In genomic region chr2:168679741-168680140, GRCh38 we compare ENCODE assay signal across 25 cellular contexts.
"Had no signal": no experiment of that assay in that cellular context is flagged by ENCODE, and none has a peak within 500 bp of the region (broad histone marks: within the 10 kb centered on the region; RNA-seq: fewer than 3 reads in every experiment).

No MANE protein-coding gene starts in this region.

- H3K4me1 Mint-ChIP-seq: memory B cell; stimulated activated memory B cell treated with anti-CD40 and anti-IgM and Interleukin-4, amounts not matched to agents 10 μg/mL and 1 μg/mL and 100 μg/mL, for 72 hours had no signal

- H2AFZ ChIP-seq: hepatocyte, parathyroid adenoma had no signal

- H3K4me3 Mint-ChIP-seq: dendritic cell treated with granulocyte-macrophage colony-stimulating factor and Interleukin-4, amounts not matched to agents 40 ng/mL and 50 ng/mL, for 4 days; effector memory CD8-positive, alpha-beta T cell; memory B cell; natural killer cell treated with Interleukin-12 subunit alpha and Interleukin-12 subunit beta and Interleukin-15 and Interleukin-18, amount 100 ng/mL, for 72 hours; stimulated activated memory B cell treated with anti-CD40 and anti-IgM and Interleukin-4, amounts not matched to agents 10 μg/mL and 1 μg/mL and 100 μg/mL, for 72 hours; stimulated activated naive CD8-positive, alpha-beta T cell treated with anti-CD3 and anti-CD28 coated beads, Interleukin-15, Interleukin-2, amounts not matched to agents 100 ng/mL and 50 ng/mL, for 24 hours had no signal

- H3K4me2 ChIP-seq: hepatocyte had no signal

- H3K27me3 ChIP-seq: esophagus squamous epithelium, foreskin keratinocyte, hepatocyte, right lobe of liver, testis, tibial nerve, upper lobe of right lung, vagina had no signal

- H3K36me3 Mint-ChIP-seq: memory B cell; natural killer cell treated with Interleukin-12 subunit alpha and Interleukin-12 subunit beta and Interleukin-15 and Interleukin-18, amount 100 ng/mL, for 72 hours; stimulated activated memory B cell treated with anti-CD40 and anti-IgM and Interleukin-4, amounts not matched to agents 10 μg/mL and 1 μg/mL and 100 μg/mL, for 72 hours had no signal

- H3K9me3 ChIP-seq: esophagus squamous epithelium, left ventricle myocardium inferior, lower lobe of right lung, psoas muscle, right lobe of liver, testis, tibial nerve, upper lobe of right lung, vagina had no signal

- H3K36me3 ChIP-seq: esophagus squamous epithelium, left ventricle myocardium inferior, lower lobe of right lung, right lobe of liver, tibial nerve, upper lobe of right lung, vagina had no signal

- DNase-seq: effector memory CD8-positive, alpha-beta T cell; esophagus squamous epithelium; foreskin keratinocyte; head of caudate nucleus; kidney; left cardiac atrium; left ventricle myocardium inferior; lower lobe of right lung; midbrain; psoas muscle; retina; right lobe of liver; stimulated activated CD4-positive, alpha-beta T cell treated with anti-CD3 and anti-CD28 coated beads, Interleukin-4, amount 100 ng/mL, for 1 hour; stimulated activated CD8-positive, alpha-beta memory T cell treated with anti-CD3 and anti-CD28 coated beads, Interleukin-4, amount 100 ng/mL, for 48 hours; testis; upper lobe of right lung had no signal

- ATAC-seq: effector memory CD8-positive, alpha-beta T cell; foreskin keratinocyte; left cardiac atrium; lower lobe of right lung; natural killer cell treated with Interleukin-12 subunit alpha and Interleukin-12 subunit beta and Interleukin-15 and Interleukin-18, amount 100 ng/mL, for 72 hours; psoas muscle; right lobe of liver; stimulated activated memory B cell treated with anti-CD40 and anti-IgM and Interleukin-4, amounts not matched to agents 10 μg/mL and 1 μg/mL and 100 μg/mL, for 72 hours; upper lobe of right lung had no signal

- H3K4me3 ChIP-seq: esophagus squamous epithelium, hepatocyte, left ventricle myocardium inferior, lower lobe of right lung, psoas muscle, right lobe of liver, testis, tibial nerve, upper lobe of right lung, vagina had no signal

- H3K4me1 ChIP-seq: esophagus squamous epithelium, foreskin keratinocyte, lower lobe of right lung, parathyroid adenoma, right lobe of liver, testis, tibial nerve, upper lobe of right lung, vagina had no signal

- H3K27me3 Mint-ChIP-seq: dendritic cell treated with granulocyte-macrophage colony-stimulating factor and Interleukin-4, amounts not matched to agents 40 ng/mL and 50 ng/mL, for 4 days; effector memory CD8-positive, alpha-beta T cell; memory B cell; natural killer cell treated with Interleukin-12 subunit alpha and Interleukin-12 subunit beta and Interleukin-15 and Interleukin-18, amount 100 ng/mL, for 72 hours; stimulated activated memory B cell treated with anti-CD40 and anti-IgM and Interleukin-4, amounts not matched to agents 10 μg/mL and 1 μg/mL and 100 μg/mL, for 72 hours; stimulated activated naive CD8-positive, alpha-beta T cell treated with anti-CD3 and anti-CD28 coated beads, Interleukin-15, Interleukin-2, amounts not matched to agents 100 ng/mL and 50 ng/mL, for 24 hours had no signal

- H3K27ac ChIP-seq: esophagus squamous epithelium, foreskin keratinocyte, hepatocyte, left ventricle myocardium inferior, lower lobe of right lung, parathyroid adenoma, psoas muscle, right lobe of liver, testis, tibial nerve, upper lobe of right lung, vagina had no signal

- H3K9me3 Mint-ChIP-seq: dendritic cell treated with granulocyte-macrophage colony-stimulating factor and Interleukin-4, amounts not matched to agents 40 ng/mL and 50 ng/mL, for 4 days; effector memory CD8-positive, alpha-beta T cell; memory B cell; natural killer cell treated with Interleukin-12 subunit alpha and Interleukin-12 subunit beta and Interleukin-15 and Interleukin-18, amount 100 ng/mL, for 72 hours; stimulated activated memory B cell treated with anti-CD40 and anti-IgM and Interleukin-4, amounts not matched to agents 10 μg/mL and 1 μg/mL and 100 μg/mL, for 72 hours; stimulated activated naive CD8-positive, alpha-beta T cell treated with anti-CD3 and anti-CD28 coated beads, Interleukin-15, Interleukin-2, amounts not matched to agents 100 ng/mL and 50 ng/mL, for 24 hours had no signal

- H3K27ac Mint-ChIP-seq: dendritic cell treated with granulocyte-macrophage colony-stimulating factor and Interleukin-4, amounts not matched to agents 40 ng/mL and 50 ng/mL, for 4 days; effector memory CD8-positive, alpha-beta T cell; memory B cell; natural killer cell treated with Interleukin-12 subunit alpha and Interleukin-12 subunit beta and Interleukin-15 and Interleukin-18, amount 100 ng/mL, for 72 hours; stimulated activated memory B cell treated with anti-CD40 and anti-IgM and Interleukin-4, amounts not matched to agents 10 μg/mL and 1 μg/mL and 100 μg/mL, for 72 hours; stimulated activated naive CD8-positive, alpha-beta T cell treated with anti-CD3 and anti-CD28 coated beads, Interleukin-15, Interleukin-2, amounts not matched to agents 100 ng/mL and 50 ng/mL, for 24 hours had no signal

- H3K9ac ChIP-seq: parathyroid adenoma had no signal
